6 cellular contexts compared by ENCODE assay signal in genomic region chr20:41312007-41312406, GRCh38. TPM values are rescaled to one million over a fixed set of nuclear protein-coding genes. Genes with fewer than 3 reads are reported as not detected.
"Had no signal": no experiment of that assay in that cellular context is flagged by ENCODE, and none has a peak within 500 bp of the region (broad histone marks: within the 10 kb centered on the region; RNA-seq: fewer than 3 reads in every experiment).

No MANE protein-coding gene starts in this region.

RNA-seq across cellular contexts. Expression of gene LPIN3, which starts 28.6 kb away (rescaled TPM):
- polyA plus RNA-seq: neural cell had no signal

RNA-seq across cellular contexts. Expression of gene EMILIN3, which starts 54.6 kb away (rescaled TPM):
- total RNA-seq: natural killer cell, pulmonary artery endothelial cell, spleen, upper lobe of right lung had no signal
- polyA plus RNA-seq: naive thymus-derived CD4-positive, alpha-beta T cell had no signal
